8 cellular contexts compared by ENCODE assay signal in genomic region chr14:105528859-105529505, GRCh38. TPM values are rescaled to one million over a fixed set of nuclear protein-coding genes. Genes with fewer than 3 reads are reported as not detected.
DNase-seq lines count a peak whose midpoint lies in the region; ATAC-seq and TF ChIP-seq lines count a peak whose summit lies in the region.

No MANE protein-coding gene starts in this region.

- no peaks in the 10 kb centered on the region for H3K79me2 ChIP-seq in MM.1S (ENCODE audit: low read length)

- peaks cover 6% of the 10 kb centered on the region; the same call in 1 of the 2 replicates for H3F3A ChIP-seq in MM.1S (ENCODE audit: insufficient read depth, low read length)

- H3K9me3 ChIP-seq in MM.1S (replicated peaks; ENCODE audit: insufficient read depth, low read length), result no peaks in the 10 kb centered on the region

- H3K36me3 ChIP-seq in MM.1S (replicated peaks; ENCODE audit: insufficient read depth, low read length), result no peaks in the 10 kb centered on the region

- no peaks in the 10 kb centered on the region for H3K9me3 Mint-ChIP-seq in activated naive CD4-positive, alpha-beta T cell treated with anti-CD3 and anti-CD28 coated beads, Interleukin-2, amount 50 U/mL, for 24 hours
- no peaks in the 10 kb centered on the region for H3K9me3 Mint-ChIP-seq in mesothelial cell of epicardium
- no peaks in the 10 kb centered on the region for H3K9me3 Mint-ChIP-seq in stimulated activated naive CD8-positive, alpha-beta T cell treated with anti-CD3 and anti-CD28 coated beads, Interleukin-15, amount 100 ng/mL, for 72 hours

- peak overlapping the region; percentile 88 for H3K4me3 Mint-ChIP-seq in activated naive CD4-positive, alpha-beta T cell treated with anti-CD3 and anti-CD28 coated beads, Interleukin-2, amount 50 U/mL, for 24 hours
- peak overlapping the region; percentile 40 for H3K4me3 Mint-ChIP-seq in mesothelial cell of epicardium
- peak overlapping the region; percentile 73 to 90 for H3K4me3 Mint-ChIP-seq in stimulated activated naive CD8-positive, alpha-beta T cell treated with anti-CD3 and anti-CD28 coated beads, Interleukin-15, amount 100 ng/mL, for 72 hours

- H3K4me1 ChIP-seq in MM.1S (ENCODE audit: low read length), result peaks cover 4% of the 10 kb centered on the region; the same call in 1 of the 2 replicates

- H3K27me3 Mint-ChIP-seq in activated naive CD4-positive, alpha-beta T cell treated with anti-CD3 and anti-CD28 coated beads, Interleukin-2, amount 50 U/mL, for 24 hours, result no peaks in the 10 kb centered on the region
- H3K27me3 Mint-ChIP-seq in mesothelial cell of epicardium (ENCODE audit: low read depth), result peaks cover 37% of the 10 kb centered on the region
- H3K27me3 Mint-ChIP-seq in stimulated activated naive CD8-positive, alpha-beta T cell treated with anti-CD3 and anti-CD28 coated beads, Interleukin-15, amount 100 ng/mL, for 72 hours, result peaks cover 24% of the 10 kb centered on the region

- peaks cover 51% of the 10 kb centered on the region for H3K27me3 ChIP-seq in MM.1S (replicated peaks; ENCODE audit: insufficient read depth, low read length)

- DNase-seq in MM.1S (no peak), mesothelial cell of epicardium (ENCODE audit: low spot score in 2 of 2, unreplicated experiment in 2 of 2) (no peak), foreskin fibroblast (no peak), T1000 (lab: John Stamatoyannopoulos, UW) (no peak)
- peak; percentile 42 to 43 for DNase-seq in stimulated activated naive CD8-positive, alpha-beta T cell treated with anti-CD3 and anti-CD28 coated beads, Interleukin-15, amount 100 ng/mL, for 72 hours

- peaks cover 5% of the 10 kb centered on the region for H3K4me1 Mint-ChIP-seq in activated naive CD4-positive, alpha-beta T cell treated with anti-CD3 and anti-CD28 coated beads, Interleukin-2, amount 50 U/mL, for 24 hours
- H3K4me1 Mint-ChIP-seq in mesothelial cell of epicardium, result peaks cover 3% of the 10 kb centered on the region
- peaks cover 53% of the 10 kb centered on the region for H3K4me1 Mint-ChIP-seq in stimulated activated naive CD8-positive, alpha-beta T cell treated with anti-CD3 and anti-CD28 coated beads, Interleukin-15, amount 100 ng/mL, for 72 hours

- no peaks in the 10 kb centered on the region for H3K36me3 Mint-ChIP-seq in activated naive CD4-positive, alpha-beta T cell treated with anti-CD3 and anti-CD28 coated beads, Interleukin-2, amount 50 U/mL, for 24 hours
- no peaks in the 10 kb centered on the region for H3K36me3 Mint-ChIP-seq in mesothelial cell of epicardium

- no peaks in the 10 kb centered on the region for H4K20me1 ChIP-seq in MM.1S (ENCODE audit: insufficient read depth, low read length)

- peak overlapping the region; percentile 63; the same call in 1 of the 2 replicates for H2AFZ ChIP-seq in MM.1S (ENCODE audit: low read length)

- peak overlapping the region; percentile 74 for H3K4me2 ChIP-seq in MM.1S (ENCODE audit: low read depth, low read length)

- no peak overlapping the region for H3K9ac ChIP-seq in MM.1S (ENCODE audit: low read length)

- H3K4me3 ChIP-seq in MM.1S (ENCODE audit: low read length) (peak overlapping the region; percentile 55), foreskin fibroblast (ENCODE audit: low read depth in 1 of 2, low read length in 2 of 2) (no peak overlapping the region)

- H3K27ac ChIP-seq in MM.1S (ENCODE audit: low read length), result no peak overlapping the region

- peak overlapping the region; percentile 94 for H3K27ac Mint-ChIP-seq in activated naive CD4-positive, alpha-beta T cell treated with anti-CD3 and anti-CD28 coated beads, Interleukin-2, amount 50 U/mL, for 24 hours
- H3K27ac Mint-ChIP-seq in mesothelial cell of epicardium, result no peak overlapping the region
- peak overlapping the region; percentile 90 to 93 for H3K27ac Mint-ChIP-seq in stimulated activated naive CD8-positive, alpha-beta T cell treated with anti-CD3 and anti-CD28 coated beads, Interleukin-15, amount 100 ng/mL, for 72 hours

- no peak for TF ChIP-seq CTCF in MM.1S (IDR thresholded peaks at IDR 0.05; ENCODE audit: low read length)
- TF ChIP-seq CTCF in mesothelial cell of epicardium (IDR thresholded peaks at IDR 0.05; ENCODE audit: unreplicated experiment), result no peak
- TF ChIP-seq CTCF in foreskin fibroblast (IDR thresholded peaks at IDR 0.05; ENCODE audit: low read depth, low read length), result no peak

- peak; percentile 14 for ATAC-seq in stimulated activated naive CD8-positive, alpha-beta T cell treated with anti-CD3 and anti-CD28 coated beads, Interleukin-15, amount 100 ng/mL, for 72 hours
- no peak for ATAC-seq in GM19467 (IDR thresholded peaks at IDR 0.05; ENCODE audit: unreplicated experiment)
- ATAC-seq in HG03139 (IDR thresholded peaks at IDR 0.05; ENCODE audit: unreplicated experiment), result no peak

- no peaks in the 10 kb centered on the region for H3K9me2 ChIP-seq in MM.1S (replicated peaks; ENCODE audit: insufficient read depth, low read length)

RNA-seq across cellular contexts. Expression of gene TMEM121, which starts 2.6 kb away (rescaled TPM):
- total RNA-seq in mesothelial cell of epicardium, result 4.3 to 6.0 TPM (median 5.6 TPM) in 3 replicates

RNA-seq across cellular contexts. Expression of gene TEDC1, which starts 37.9 kb away (rescaled TPM):
- 13.4 to 14.9 TPM (median 13.6 TPM) in 3 replicates for total RNA-seq in mesothelial cell of epicardium

RNA-seq across cellular contexts. Expression of gene CRIP1, which starts 42.3 kb away (rescaled TPM):
- 17.1 to 28.2 TPM (median 26.6 TPM) in 3 replicates for total RNA-seq in mesothelial cell of epicardium

RNA-seq across cellular contexts. Expression of gene CRIP2, which starts 54.4 kb away (rescaled TPM):
- 19.2 to 20.9 TPM (median 19.4 TPM) in 3 replicates for total RNA-seq in mesothelial cell of epicardium

Comparison
In these comparisons a context has a peak if more than half of its experiments do, and no peak if none do; other contexts are left out.
1. DNase-seq: peak in stimulated activated naive CD8-positive, alpha-beta T cell treated with anti-CD3 and anti-CD28 coated beads, Interleukin-15, amount 100 ng/mL, for 72 hours (2 of 2); none in MM.1S (single experiment), mesothelial cell of epicardium (0 of 2), foreskin fibroblast (0 of 2) and T1000 (single experiment).
2. Peak in every context shown above with its lines, with median percentiles within 50 percentile points of each other: H3K4me3 Mint-ChIP-seq.